Comparison of ENCODE assay signal across 8 cellular contexts in the genomic region with DNA sequence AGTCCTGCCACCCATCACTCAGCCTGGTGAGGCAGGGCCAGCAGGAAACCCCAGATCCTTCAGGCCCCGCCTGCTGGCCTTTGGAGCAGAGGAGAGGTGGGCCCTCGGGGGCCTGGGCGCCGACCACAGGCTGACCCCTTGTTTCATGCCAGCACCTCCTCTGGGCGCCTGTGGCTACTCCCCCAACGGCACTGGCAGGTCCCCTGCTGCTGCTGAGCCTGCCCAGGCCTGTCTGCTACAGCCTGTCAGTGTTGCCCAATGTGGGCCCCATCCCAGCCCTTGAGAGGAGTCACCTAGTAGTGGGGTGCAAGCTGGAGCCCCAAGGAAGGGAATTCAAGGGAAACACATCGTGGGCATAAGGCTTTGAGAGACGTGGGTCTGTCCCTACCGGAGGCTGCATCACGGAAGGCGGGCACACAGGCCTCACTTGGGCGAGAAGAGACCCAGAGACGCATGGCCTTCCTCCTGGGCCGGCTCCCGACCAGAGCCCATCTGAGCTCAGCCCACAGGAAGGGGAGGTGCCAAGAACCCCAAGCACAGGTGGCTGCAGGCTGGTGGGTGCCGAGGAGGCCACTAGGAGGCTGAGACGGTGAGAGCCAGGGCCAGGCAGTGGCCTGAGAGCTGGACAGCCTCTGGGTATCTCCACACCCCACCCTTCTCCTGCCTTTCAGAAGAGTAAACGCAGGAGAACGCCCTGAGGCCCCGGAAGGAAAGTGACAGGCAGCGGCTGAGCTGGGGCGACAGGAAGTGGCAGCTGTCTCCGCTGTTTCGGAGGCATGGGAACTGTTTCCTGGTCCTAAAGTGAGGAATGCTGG. TPM values are rescaled to one million over a fixed set of nuclear protein-coding genes. Genes with fewer than 3 reads are reported as not detected.
DNase-seq lines count a peak whose midpoint lies in the region; ATAC-seq and TF ChIP-seq lines count a peak whose summit lies in the region.

No MANE protein-coding gene starts in this region.

- H3K4me1 ChIP-seq in suprapubic skin = peaks cover 59% of the 10 kb centered on the region

- no peaks in the 10 kb centered on the region for H3K27me3 ChIP-seq in suprapubic skin

- no peak for TF ChIP-seq POLR2A in suprapubic skin (IDR thresholded peaks at IDR 0.05)

- 12% methylated on average over 12 of the region's 24 CpGs for WGBS in suprapubic skin

- H3K36me3 ChIP-seq in suprapubic skin = no peaks in the 10 kb centered on the region

- no peaks in the 10 kb centered on the region for H3K9me3 ChIP-seq in suprapubic skin

- DNase-seq in NCI-H748 (lab: John Stamatoyannopoulos, UW; ENCODE audit: unreplicated experiment) = peak; percentile 25
- DNase-seq in NCI-H748 treated with DMSO at 0.1 percent for 48 hours (lab: John Stamatoyannopoulos, UW) = no peak
- peak; percentile 71 for DNase-seq in NCI-H345 (lab: John Stamatoyannopoulos, UW)
- peak; percentile 75 for DNase-seq in activated CD4-positive, alpha-beta T cell treated with anti-CD3 and anti-CD28 coated beads for 48 hours
- DNase-seq in effector CD8-positive, alpha-beta T cell (lab: John Stamatoyannopoulos, UW) = peak; percentile 31
- DNase-seq in myocyte (ENCODE audit: low read depth) = peak; percentile 80
- DNase-seq in suprapubic skin (ENCODE audit: low spot score in 2 of 2) = peak; percentile 74 to 78

- TF ChIP-seq EP300 in suprapubic skin (IDR thresholded peaks at IDR 0.05) = no peak

- peak; percentile 72 for ATAC-seq in HG02870 (IDR thresholded peaks at IDR 0.05; ENCODE audit: unreplicated experiment)

- peak overlapping the region; percentile 25 for H3K4me3 ChIP-seq in suprapubic skin

- TF ChIP-seq CTCF in suprapubic skin (IDR thresholded peaks at IDR 0.05) = peak; percentile 14 to 34

- peak overlapping the region; percentile 82 for H3K27ac ChIP-seq in suprapubic skin

RNA-seq across cellular contexts. Expression of a gene that starts 8.1 kb away (rescaled TPM):
- total RNA-seq in myocyte = 78.4 and 97.9 TPM in 2 replicates
- 74.1 TPM for polyA plus RNA-seq in myocyte (2012)
- total RNA-seq in suprapubic skin = 100 to 1,000 TPM; 278 to 464 (median 359) TPM

RNA-seq across cellular contexts. Expression of a gene that starts 40.5 kb away (rescaled TPM):
- total RNA-seq in myocyte (97.1 and 109 TPM in 2 replicates), suprapubic skin (100 to 1,000 TPM in 3 of 4 donors, 10 to 100 TPM in 1; 79.3 to 176 (median 108) TPM)
- polyA plus RNA-seq in myocyte (2012) = 65.8 TPM

RNA-seq across cellular contexts. Expression of a gene that starts 54.4 kb away (rescaled TPM):
- 121 and 122 TPM in 2 replicates for total RNA-seq in myocyte
- polyA plus RNA-seq in myocyte (2012) = 115 TPM
- total RNA-seq in suprapubic skin = 100 to 1,000 TPM in 2 of 4 donors, 10 to 100 TPM in 2; 72.4 to 113 (median 100) TPM

RNA-seq across cellular contexts. Expression of a gene that starts 54.5 kb away (rescaled TPM):
- total RNA-seq in myocyte (42.7 and 45.4 TPM in 2 replicates), suprapubic skin (10 to 100 TPM; 46.0 to 61.0 (median 50.8) TPM)
- polyA plus RNA-seq in myocyte (2012) = 66.1 TPM
